ENCODE assay signal across 8 cellular contexts in genomic region chr2:205706769-205707375, GRCh38. TPM values are rescaled to one million over a fixed set of nuclear protein-coding genes. Genes with fewer than 3 reads are reported as not detected.
DNase-seq lines count a peak whose midpoint lies in the region; ATAC-seq and TF ChIP-seq lines count a peak whose summit lies in the region.

No MANE protein-coding gene starts in this region.

- peaks cover 23% of the 10 kb centered on the region for H3K4me1 Mint-ChIP-seq in MCF 10A (ENCODE audit: insufficient read depth, unreplicated experiment)

- H3K36me3 ChIP-seq in breast epithelium: no peaks in the 10 kb centered on the region
- H3K36me3 ChIP-seq in heart left ventricle: peaks cover 0 to 3% (median 0%) of the 10 kb centered on the region in 9 donors
- H3K36me3 ChIP-seq in sigmoid colon: peaks cover 0 to 39% (median 9%) of the 10 kb centered on the region in 4 donors

- intact Hi-C loops in MCF 10A (cut with micrococcal nuclease) (no loop called here), breast epithelium (cut with DNase I; ENCODE audit: low total_unique reads) (no loop called here), heart left ventricle (cut with DNase I) (loop anchor here in 2 of 10 donors (5.0 kb wide), 1 partner anchor 50 kb away; no protein-coding TSS in a partner anchor), sigmoid colon (cut with DNase I) (loop anchor here (2.0 kb wide), 1 partner anchor 22 kb away; no protein-coding TSS in a partner anchor)

- H3K9me3 Mint-ChIP-seq in MCF 10A (ENCODE audit: unreplicated experiment): no peaks in the 10 kb centered on the region

- peak; percentile 51 to 90 (median 88) for ATAC-seq in heart left ventricle

- H3K4me3 ChIP-seq in breast epithelium (no peak overlapping the region), HFF-Myc (replicated peaks; ENCODE audit: low read depth, low read length) (no peak overlapping the region), heart left ventricle (peak overlapping the region in 1 of 12 donors; percentile 5), sigmoid colon (peak overlapping the region in 2 of 4 donors; percentile 0 to 7)

- H3K27ac ChIP-seq in breast epithelium: peak overlapping the region in 1 of 2 donors; percentile 40
- H3K27ac ChIP-seq in heart left ventricle: peak overlapping the region in 11 of 12 donors; percentile 51 to 93 (median 79)
- peak overlapping the region; percentile 94 to 99 (median 96) for H3K27ac ChIP-seq in sigmoid colon

- DNase-seq in MCF 10A (ENCODE audit: unreplicated experiment) (peak; percentile 44), breast epithelium (ENCODE audit: low spot score in 2 of 2) (no peak), HFF-Myc (ENCODE audit: extremely low read depth, low read depth) (peak; percentile 72), NAMALWA (ENCODE audit: low spot score) (peak; percentile 90), activated T-helper 1 cell treated with Interleukin-2 at 50 U/mL for 16 hours (ENCODE audit: low read depth) (peak; percentile 13), heart left ventricle (peak; percentile 68 to 83 (median 80)), sigmoid colon (peak; percentile 94), OCI-M2 (lab: John Stamatoyannopoulos, UW; ENCODE audit: unreplicated experiment) (no peak)

- H3K27me3 Mint-ChIP-seq in MCF 10A (ENCODE audit: insufficient read depth, unreplicated experiment): no peaks in the 10 kb centered on the region

- TF ChIP-seq CTCF in MCF 10A (IDR thresholded peaks at IDR 0.05; ENCODE audit: unreplicated experiment): no peak
- no peak for TF ChIP-seq CTCF in breast epithelium (IDR thresholded peaks at IDR 0.05)
- TF ChIP-seq CTCF in HFF-Myc (IDR thresholded peaks at IDR 0.05; ENCODE audit: low read depth, low read length, missing control alignments): no peak
- TF ChIP-seq CTCF in heart left ventricle (IDR thresholded peaks at IDR 0.05): no peak
- TF ChIP-seq CTCF in sigmoid colon (IDR thresholded peaks at IDR 0.05): no peak

- CTCF ChIA-PET in MCF 10A (lab: Yijun Ruan, JAX): interaction anchor here (0.6 to 1.4 kb wide), 6 partner anchors 15 to 1380 kb away, joined by 3 to 5 read pairs (median 4); no protein-coding TSS in a partner anchor

- 31 to 48% (median 41%) methylated on average over 8 to 10 of the region's 10 CpGs for WGBS in heart left ventricle, 4 donors
- WGBS in sigmoid colon, 2 donors: 36 to 68% methylated on average over 10 of the region's 10 CpGs

- H3K27me3 ChIP-seq in breast epithelium: no peaks in the 10 kb centered on the region
- no peaks in the 10 kb centered on the region for H3K27me3 ChIP-seq in heart left ventricle
- H3K27me3 ChIP-seq in sigmoid colon: no peaks in the 10 kb centered on the region

- no TSS peak for BruUV-seq in MCF 10A (replicated peaks; lab: Mats Ljungman, UMichigan)

- H3K4me3 Mint-ChIP-seq in MCF 10A (ENCODE audit: unreplicated experiment): no peak overlapping the region

- POLR2A ChIA-PET in MCF 10A (lab: Yijun Ruan, JAX): no interaction called here

- TF ChIP-seq EP300 in sigmoid colon (IDR thresholded peaks at IDR 0.05): peak in 1 of 4 donors; percentile 70

- H3K9me3 ChIP-seq in breast epithelium (no peaks in the 10 kb centered on the region), heart left ventricle (no peaks in the 10 kb centered on the region), sigmoid colon (no peaks in the 10 kb centered on the region)

- H3K27ac Mint-ChIP-seq in MCF 10A (ENCODE audit: low read depth, unreplicated experiment): peak overlapping the region; percentile 30

- H3K36me3 Mint-ChIP-seq in MCF 10A (ENCODE audit: insufficient read depth, unreplicated experiment): peaks cover 6% of the 10 kb centered on the region

- H3K4me1 ChIP-seq in breast epithelium (no peaks in the 10 kb centered on the region), heart left ventricle (peaks cover 0 to 78% (median 65%) of the 10 kb centered on the region in 12 donors), sigmoid colon (peaks cover 0 to 100% (median 95%) of the 10 kb centered on the region in 4 donors)

- TF ChIP-seq POLR2A in breast epithelium (IDR thresholded peaks at IDR 0.05) (no peak), heart left ventricle (IDR thresholded peaks at IDR 0.05) (no peak), sigmoid colon (IDR thresholded peaks at IDR 0.05) (no peak)

RNA-seq across cellular contexts. Expression of gene NRP2, which starts 24.6 kb away (rescaled TPM):
- total RNA-seq in MCF 10A (2022) (6.7 and 10.3 TPM in 2 replicates), breast epithelium (10 to 100 TPM; 18.4 to 32.0 (median 23.9) TPM), heart left ventricle (10 to 100 TPM in 4 of 9 donors, 1 to 10 TPM in 5; 3.1 to 57.5 (median 6.9) TPM), sigmoid colon (100 to 1,000 TPM; 207 to 348 (median 237) TPM)
- polyA plus RNA-seq in heart left ventricle (1 to 10 TPM; 2.0 to 3.6 TPM), sigmoid colon (10 to 100 TPM in 1 of 3 donors, 1 to 10 TPM in 2; 2.5 to 13.6 (median 7.8) TPM)

Comparison
In these comparisons a context has a peak if more than half of its experiments do, and no peak if none do; other contexts are left out.
1. DNase-seq: peak in MCF 10A (single experiment), HFF-Myc (single experiment), NAMALWA (single experiment), activated T-helper 1 cell treated with Interleukin-2 at 50 U/mL for 16 hours (single experiment), heart left ventricle (5 of 5) and sigmoid colon (single experiment); none in breast epithelium (0 of 2) and OCI-M2 (single experiment).